ENCODE assay signal across 17 cellular contexts in the genomic region with DNA sequence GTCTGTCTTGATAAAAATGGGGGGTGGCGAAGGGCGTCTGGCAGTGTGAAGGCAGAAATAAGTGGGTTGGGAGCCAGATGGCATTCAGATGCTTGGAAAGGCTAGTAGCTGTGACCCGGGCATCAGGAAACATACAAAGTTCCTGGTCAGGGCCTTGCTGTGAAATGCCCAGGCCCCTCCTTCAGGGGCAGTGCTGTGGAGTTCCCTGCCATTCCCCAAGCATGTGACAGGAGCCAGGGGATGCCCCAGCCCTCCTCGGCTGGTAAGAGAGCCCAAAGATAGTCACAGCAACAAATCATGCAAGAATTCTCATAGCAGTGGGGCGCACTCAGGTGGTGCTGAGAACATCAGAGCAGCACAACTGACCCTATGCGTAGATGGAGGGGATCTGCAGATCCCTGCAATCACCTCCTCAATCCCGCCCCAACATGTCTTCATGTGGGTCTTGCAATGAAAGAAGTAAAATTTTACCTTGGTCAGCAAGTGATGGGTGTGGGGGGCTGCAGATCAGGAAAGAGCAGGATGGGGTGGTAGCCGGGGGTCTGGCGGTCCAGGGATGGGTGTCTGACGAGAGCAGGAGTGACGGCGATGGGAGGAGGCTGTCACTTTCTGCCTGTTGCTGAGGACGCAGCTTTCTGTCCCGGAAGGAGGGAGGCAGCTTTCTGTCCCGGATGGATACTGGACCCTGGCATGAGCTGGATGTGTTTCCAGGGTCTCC. TPM values are rescaled to one million over a fixed set of nuclear protein-coding genes. Genes with fewer than 3 reads are reported as not detected.
DNase-seq lines count a peak whose midpoint lies in the region; ATAC-seq and TF ChIP-seq lines count a peak whose summit lies in the region.
"Had no signal": no experiment of that assay in that cellular context is flagged by ENCODE, and none has a peak within 500 bp of the region (broad histone marks: within the 10 kb centered on the region; RNA-seq: fewer than 3 reads in every experiment).

No MANE protein-coding gene starts in this region.

- no peaks in the 10 kb centered on the region for H4K20me1 ChIP-seq in neural progenitor cell (ENCODE audit: low read depth)
- H4K20me1 ChIP-seq: BLaER1 treated with 17β-estradiol and CSF1 and Interleukin-3, amounts not matched to agents 10 nM and 100 nM had no signal

- no peaks in the 10 kb centered on the region for H3K9me3 ChIP-seq in neural progenitor cell (ENCODE audit: low read depth)
- H3K9me3 ChIP-seq: SJSA1 had no signal

- H3K36me3 Mint-ChIP-seq in neural progenitor cell = no peaks in the 10 kb centered on the region
- H3K36me3 Mint-ChIP-seq in activated naive CD8-positive, alpha-beta T cell treated with anti-CD3 and anti-CD28 coated beads for 36 hours = no peaks in the 10 kb centered on the region

- no peaks in the 10 kb centered on the region for H3K27me3 ChIP-seq in neural progenitor cell
- H3K27me3 ChIP-seq: BLaER1 treated with 17β-estradiol and CSF1 and Interleukin-3, amounts not matched to agents 10 nM and 100 nM; SJSA1 had no signal

- H3K4me1 ChIP-seq in neural progenitor cell = no peaks in the 10 kb centered on the region
- H3K4me1 ChIP-seq: BLaER1 treated with 17β-estradiol and CSF1 and Interleukin-3, amounts not matched to agents 10 nM and 100 nM; SJSA1 had no signal

- H3K4me3 ChIP-seq in neural progenitor cell = no peak overlapping the region
- H3K4me3 ChIP-seq: BLaER1 treated with 17β-estradiol and CSF1 and Interleukin-3, amounts not matched to agents 10 nM and 100 nM; SJSA1 had no signal

- H3K9ac ChIP-seq in neural progenitor cell = no peak overlapping the region
- H3K9ac ChIP-seq: BLaER1 treated with 17β-estradiol and CSF1 and Interleukin-3, amounts not matched to agents 10 nM and 100 nM had no signal

- peaks cover 14% of the 10 kb centered on the region for H3K4me1 Mint-ChIP-seq in neural progenitor cell
- no peaks in the 10 kb centered on the region for H3K4me1 Mint-ChIP-seq in activated naive CD8-positive, alpha-beta T cell treated with anti-CD3 and anti-CD28 coated beads for 36 hours

- H2AFZ ChIP-seq in neural progenitor cell (replicated peaks) = no peak overlapping the region

- H3F3A ChIP-seq in neural progenitor cell (ENCODE audit: low read depth) = no peaks in the 10 kb centered on the region

- peak overlapping the region; percentile 79 for H3K27ac Mint-ChIP-seq in neural progenitor cell
- H3K27ac Mint-ChIP-seq in activated naive CD8-positive, alpha-beta T cell treated with anti-CD3 and anti-CD28 coated beads for 36 hours = no peak overlapping the region

- peak; percentile 52 for ATAC-seq in HG02759 (IDR thresholded peaks at IDR 0.05; ENCODE audit: unreplicated experiment)
- peak; percentile 34 for ATAC-seq in left lobe of liver

- H3K27ac ChIP-seq in C4-2B = peak overlapping the region; percentile 63
- H3K27ac ChIP-seq in neural progenitor cell = no peak overlapping the region
- H3K27ac ChIP-seq: BLaER1 treated with 17β-estradiol and CSF1 and Interleukin-3, amounts not matched to agents 10 nM and 100 nM; SJSA1 had no signal

- no peak overlapping the region for H3K4me3 Mint-ChIP-seq in neural progenitor cell
- H3K4me3 Mint-ChIP-seq in activated naive CD8-positive, alpha-beta T cell treated with anti-CD3 and anti-CD28 coated beads for 36 hours = no peak overlapping the region

- no peaks in the 10 kb centered on the region for H3K27me3 Mint-ChIP-seq in neural progenitor cell (ENCODE audit: insufficient read depth, low read depth)
- no peaks in the 10 kb centered on the region for H3K27me3 Mint-ChIP-seq in activated naive CD8-positive, alpha-beta T cell treated with anti-CD3 and anti-CD28 coated beads for 36 hours

- peaks cover 5% of the 10 kb centered on the region for H3K9me3 Mint-ChIP-seq in neural progenitor cell
- H3K9me3 Mint-ChIP-seq in activated naive CD8-positive, alpha-beta T cell treated with anti-CD3 and anti-CD28 coated beads for 36 hours = peaks cover 3% of the 10 kb centered on the region

- DNase-seq in left lobe of liver (ENCODE audit: low spot score) = no peak
- no peak for DNase-seq in neural progenitor cell (ENCODE audit: low spot score)
- no peak for DNase-seq in COLO668 (lab: John Stamatoyannopoulos, UW; ENCODE audit: unreplicated experiment)
- no peak for DNase-seq in activated naive CD8-positive, alpha-beta T cell treated with anti-CD3 and anti-CD28 coated beads for 36 hours
- no peak for DNase-seq in NOMO-1 treated with DMSO at 0.1 percent for 48 hours (lab: John Stamatoyannopoulos, UW; ENCODE audit: unreplicated experiment)
- no peak for DNase-seq in NCI-H146 treated with DMSO at 0.1 percent for 48 hours (lab: John Stamatoyannopoulos, UW; ENCODE audit: unreplicated experiment)
- DNase-seq: DMS 273 treated with DMSO at 0.1 percent for 48 hours, GDM1, Kasumi-1, NCI-H187 treated with DMSO at 0.1 percent for 48 hours, NCI-H2171, NCI-H774 had no signal

- TF ChIP-seq CTCF in C4-2B (conservative IDR thresholded peaks at IDR 0.05) (no peak), neural progenitor cell (IDR thresholded peaks at IDR 0.05) (no peak)

- H3K4me2 ChIP-seq in neural progenitor cell = no peak overlapping the region
- H3K4me2 ChIP-seq: BLaER1 treated with 17β-estradiol and CSF1 and Interleukin-3, amounts not matched to agents 10 nM and 100 nM had no signal

- no peaks in the 10 kb centered on the region for H3K79me2 ChIP-seq in neural progenitor cell (ENCODE audit: low read depth)

- no peaks in the 10 kb centered on the region for H3K36me3 ChIP-seq in neural progenitor cell
- H3K36me3 ChIP-seq: SJSA1 had no signal

RNA-seq across cellular contexts. Expression of a gene that starts 39.5 kb away (rescaled TPM):
- total RNA-seq in left lobe of liver (1,378 TPM), neural progenitor cell (ENCODE audit: low replicate concordance) (0.22 TPM in 1 of 2 replicates, not detected in the other)
- under 1 TPM in 1 of 2 experiments, not detected in 1; 0.85 TPM for total RNA-seq in activated naive CD8-positive, alpha-beta T cell treated with anti-CD3 and anti-CD28 coated beads for 36 hours
- total RNA-seq: IMR-90, SJSA1 had no signal

Comparison
In these comparisons a context has a peak if more than half of its experiments do, and no peak if none do; other contexts are left out.
1. RNA of a gene that starts 39.5 kb away (total RNA-seq): 1,378 TPM in left lobe of liver (single experiment); 0.85 TPM in activated naive CD8-positive, alpha-beta T cell treated with anti-CD3 and anti-CD28 coated beads for 36 hours and 0.22 TPM in neural progenitor cell; every median in the first group is over 100 times any median in the second.